14 cellular contexts compared by ENCODE assay signal in the genomic region with DNA sequence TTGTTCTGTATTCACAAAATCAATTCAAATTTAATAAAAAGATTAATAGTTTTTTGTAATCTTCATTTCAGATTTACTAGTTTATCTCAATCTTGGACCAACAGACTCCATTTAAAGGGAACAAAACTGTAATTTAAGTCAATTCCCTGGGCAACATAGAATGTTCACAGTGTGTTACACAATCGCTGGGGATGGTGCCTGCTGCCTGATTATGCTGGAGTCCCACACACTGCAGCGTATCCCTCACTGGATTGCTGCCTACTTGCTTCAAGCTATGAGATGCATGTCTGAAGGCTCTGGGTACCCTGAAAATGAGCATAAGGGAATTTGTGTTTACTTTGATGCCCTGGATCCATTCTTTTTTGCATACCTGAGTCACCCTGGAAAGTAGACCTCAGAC. TPM values are rescaled to one million over a fixed set of nuclear protein-coding genes. Genes with fewer than 3 reads are reported as not detected.
DNase-seq lines count a peak whose midpoint lies in the region; ATAC-seq and TF ChIP-seq lines count a peak whose summit lies in the region.
"Had no signal": no experiment of that assay in that cellular context is flagged by ENCODE, and none has a peak within 500 bp of the region (broad histone marks: within the 10 kb centered on the region; RNA-seq: fewer than 3 reads in every experiment).

No MANE protein-coding gene starts in this region.

- peaks cover 5% of the 10 kb centered on the region for H3K4me1 Mint-ChIP-seq in activated CD4-positive, alpha-beta memory T cell treated with anti-CD3 and anti-CD28 coated beads, Interleukin-2, amount 10 ng/mL, durations not matched to agents 7 days and 5 days

- no peak for ATAC-seq in HG02623 (IDR thresholded peaks at IDR 0.05; ENCODE audit: unreplicated experiment)
- ATAC-seq: PC-3 had no signal

- no peaks in the 10 kb centered on the region for H3K36me3 Mint-ChIP-seq in activated CD4-positive, alpha-beta memory T cell treated with anti-CD3 and anti-CD28 coated beads, Interleukin-2, amount 10 ng/mL, durations not matched to agents 7 days and 5 days (ENCODE audit: low read depth)

- H3K36me3 ChIP-seq in adipocyte (ENCODE audit: control insufficient read depth, insufficient read depth, low read length, severe bottlenecking): no peaks in the 10 kb centered on the region

- no peaks in the 10 kb centered on the region for H3K9me3 ChIP-seq in adipocyte (ENCODE audit: control insufficient read depth, low read length)
- H3K9me3 ChIP-seq: BLaER1 had no signal

- TF ChIP-seq CTCF in fibroblast of pulmonary artery (IDR thresholded peaks at IDR 0.05; ENCODE audit: low read length, missing control alignments): no peak

- H3K9ac ChIP-seq in adipocyte (ENCODE audit: low read length): no peak overlapping the region
- H3K9ac ChIP-seq: BLaER1 had no signal

- CTCF ChIA-PET in activated CD4-positive, alpha-beta memory T cell treated with anti-CD3 and anti-CD28 coated beads, Interleukin-2, amount 10 ng/mL, durations not matched to agents 7 days and 5 days (lab: Charles Lee): no interaction called here

- no peak overlapping the region for H3K4me3 Mint-ChIP-seq in activated CD4-positive, alpha-beta memory T cell treated with anti-CD3 and anti-CD28 coated beads, Interleukin-2, amount 10 ng/mL, durations not matched to agents 7 days and 5 days

- H3K27me3 Mint-ChIP-seq in activated CD4-positive, alpha-beta memory T cell treated with anti-CD3 and anti-CD28 coated beads, Interleukin-2, amount 10 ng/mL, durations not matched to agents 7 days and 5 days: no peaks in the 10 kb centered on the region

- POLR2A ChIA-PET in activated CD4-positive, alpha-beta memory T cell treated with anti-CD3 and anti-CD28 coated beads, Interleukin-2, amount 10 ng/mL, durations not matched to agents 7 days and 5 days (lab: Charles Lee): interaction anchor here (1.1 kb wide), 1 partner anchor 10 kb away, joined by 3 read pairs; no protein-coding TSS in a partner anchor

- no peak overlapping the region for H3K4me3 ChIP-seq in adipocyte (ENCODE audit: low read length)
- no peak overlapping the region for H3K4me3 ChIP-seq in fibroblast of pulmonary artery (replicated peaks; ENCODE audit: low read depth, low read length)
- H3K4me3 ChIP-seq: BLaER1 had no signal

- no peak overlapping the region for H3K27ac Mint-ChIP-seq in activated CD4-positive, alpha-beta memory T cell treated with anti-CD3 and anti-CD28 coated beads, Interleukin-2, amount 10 ng/mL, durations not matched to agents 7 days and 5 days

- H3K4me1 ChIP-seq in adipocyte (ENCODE audit: control insufficient read depth, insufficient read depth, low read length): peaks cover 40% of the 10 kb centered on the region

- H3K9me3 Mint-ChIP-seq in activated CD4-positive, alpha-beta memory T cell treated with anti-CD3 and anti-CD28 coated beads, Interleukin-2, amount 10 ng/mL, durations not matched to agents 7 days and 5 days: no peaks in the 10 kb centered on the region

- no peaks in the 10 kb centered on the region for H3K27me3 ChIP-seq in adipocyte (replicated peaks; ENCODE audit: control insufficient read depth, insufficient read depth, low read length)
- H3K27me3 ChIP-seq: BLaER1 had no signal

- DNase-seq in DMS79 treated with DMSO at 0.1 percent for 48 hours (lab: John Stamatoyannopoulos, UW) (peak; percentile 71), DMS79 (lab: John Stamatoyannopoulos, UW) (no peak), adipocyte (ENCODE audit: low read depth) (peak; percentile 43), fibroblast of pulmonary artery (ENCODE audit: low read depth) (peak; percentile 54), putamen (ENCODE audit: low spot score) (peak; percentile 62), NCI-H1105 (lab: John Stamatoyannopoulos, UW) (no peak)
- DNase-seq in activated CD4-positive, alpha-beta memory T cell treated with anti-CD3 and anti-CD28 coated beads, Interleukin-2, amount 10 ng/mL, durations not matched to agents 7 days and 5 days: no peak
- DNase-seq: EL, NCI-H1092 treated with DMSO at 0.1 percent for 48 hours, NCI-H1694 treated with DMSO at 0.1 percent for 48 hours, NCI-H446, PC-3 had no signal

RNA-seq across cellular contexts. Expression of gene ITPR1, which starts 35.7 kb away (rescaled TPM):
- 10 to 100 TPM; 59.6 to 64.3 TPM for total RNA-seq in activated CD4-positive, alpha-beta memory T cell treated with anti-CD3 and anti-CD28 coated beads, Interleukin-2, amount 10 ng/mL, durations not matched to agents 7 days and 5 days

Comparison
In these comparisons a context has a peak if more than half of its experiments do, and no peak if none do; other contexts are left out.
1. DNase-seq: peak in DMS79 treated with DMSO at 0.1 percent for 48 hours (single experiment), adipocyte (single experiment), fibroblast of pulmonary artery (single experiment) and putamen (single experiment); none in DMS79 (single experiment), NCI-H1105 (single experiment) and activated CD4-positive, alpha-beta memory T cell treated with anti-CD3 and anti-CD28 coated beads, Interleukin-2, amount 10 ng/mL, durations not matched to agents 7 days and 5 days (single experiment).